ENCODE assay signal across 12 cellular contexts in genomic region chr21:26148834-26149354, GRCh38. TPM values are rescaled to one million over a fixed set of nuclear protein-coding genes. Genes with fewer than 3 reads are reported as not detected.
DNase-seq lines count a peak whose midpoint lies in the region; ATAC-seq and TF ChIP-seq lines count a peak whose summit lies in the region.
"Had no signal": no experiment of that assay in that cellular context is flagged by ENCODE, and none has a peak within 500 bp of the region (broad histone marks: within the 10 kb centered on the region; RNA-seq: fewer than 3 reads in every experiment).

No MANE protein-coding gene starts in this region.

- DNase-seq in CD1c-positive myeloid dendritic cell (ENCODE audit: extremely low spot score), result peak; percentile 72
- peak in 1 of 2 experiments; percentile 35 for DNase-seq in SJSA1 (ENCODE audit: low read depth in 1 of 2, low spot score in 2 of 2)
- no peak for DNase-seq in esophagus muscularis mucosa (ENCODE audit: extremely low spot score)
- no peak for DNase-seq in NCI-H1092 treated with DMSO at 0.1 percent for 48 hours (lab: John Stamatoyannopoulos, UW)
- no peak for DNase-seq in tibial nerve (ENCODE audit: low spot score in 2 of 2)
- no peak for DNase-seq in NCI-H2107 (lab: John Stamatoyannopoulos, UW)
- DNase-seq: activated CD4-positive, alpha-beta T cell treated with anti-CD3 and anti-CD28 coated beads for 4 hours; amniotic stem cell; NCI-H510A; small intestine had no signal

- H3K9me3 ChIP-seq in SJSA1 (replicated peaks), result no peaks in the 10 kb centered on the region
- no peaks in the 10 kb centered on the region for H3K9me3 ChIP-seq in esophagus muscularis mucosa
- no peaks in the 10 kb centered on the region for H3K9me3 ChIP-seq in tibial nerve

- H3K36me3 Mint-ChIP-seq in nephron (ENCODE audit: low read depth), result peaks cover 51% of the 10 kb centered on the region

- no peak for ATAC-seq in GM19351 (IDR thresholded peaks at IDR 0.05; ENCODE audit: unreplicated experiment)

- no peaks in the 10 kb centered on the region for H3K9me3 Mint-ChIP-seq in nephron

- no peak for TF ChIP-seq CTCF in esophagus muscularis mucosa (IDR thresholded peaks at IDR 0.05)
- no peak for TF ChIP-seq CTCF in nephron (IDR thresholded peaks at IDR 0.05; ENCODE audit: unreplicated experiment in 3 of 3)
- no peak for TF ChIP-seq CTCF in tibial nerve (IDR thresholded peaks at IDR 0.05)

- H3K4me3 ChIP-seq in SJSA1 (no peak overlapping the region), esophagus muscularis mucosa (no peak overlapping the region), tibial nerve (no peak overlapping the region)

- peaks cover 38% of the 10 kb centered on the region for H3K4me1 Mint-ChIP-seq in nephron

- peak overlapping the region; percentile 63 for H3K27ac ChIP-seq in SJSA1
- H3K27ac ChIP-seq in esophagus muscularis mucosa (replicated peaks in 1 of 4), result peak overlapping the region; percentile 33 to 71 (median 46)
- peak overlapping the region in 2 of 4 donors; percentile 51 to 79 for H3K27ac ChIP-seq in tibial nerve

- TF ChIP-seq EP300 in esophagus muscularis mucosa (IDR thresholded peaks at IDR 0.05) (no peak), tibial nerve (IDR thresholded peaks at IDR 0.05) (no peak)

- H3K27me3 Mint-ChIP-seq in nephron (ENCODE audit: low read depth), result no peaks in the 10 kb centered on the region

- H3K27me3 ChIP-seq in SJSA1 (replicated peaks), result no peaks in the 10 kb centered on the region
- no peaks in the 10 kb centered on the region for H3K27me3 ChIP-seq in esophagus muscularis mucosa
- H3K27me3 ChIP-seq in tibial nerve, result no peaks in the 10 kb centered on the region

- intact Hi-C loops in esophagus muscularis mucosa (cut with DNase I), result no loop called here

- H3K4me1 ChIP-seq in SJSA1 (replicated peaks) (peaks cover 27% of the 10 kb centered on the region), esophagus muscularis mucosa (peaks cover 49 to 77% (median 61%) of the 10 kb centered on the region in 4 donors), tibial nerve (peaks cover 0 to 48% (median 13%) of the 10 kb centered on the region in 4 donors)

- peaks cover 6% of the 10 kb centered on the region for H3K36me3 ChIP-seq in SJSA1
- H3K36me3 ChIP-seq in esophagus muscularis mucosa, result no peaks in the 10 kb centered on the region
- H3K36me3 ChIP-seq in tibial nerve, result no peaks in the 10 kb centered on the region

- no peak overlapping the region for H3K4me3 Mint-ChIP-seq in nephron

- peak overlapping the region; percentile 58 to 90 (median 65) for H3K27ac Mint-ChIP-seq in nephron

- TF ChIP-seq POLR2A in esophagus muscularis mucosa (IDR thresholded peaks at IDR 0.05; ENCODE audit: low read depth) (no peak), tibial nerve (IDR thresholded peaks at IDR 0.05) (no peak)

RNA-seq across cellular contexts. Expression of gene APP, which starts 21.7 kb away (rescaled TPM):
- total RNA-seq in SJSA1 (2014; rRNA removed; shearing (Covaris generic)), result 177 and 221 TPM in 2 replicates
- total RNA-seq in esophagus muscularis mucosa (100 to 1,000 TPM; 459 to 790 (median 624) TPM), tibial nerve (100 to 1,000 TPM; 271 to 327 (median 293) TPM)
